ENCODE assay signal across 8 cellular contexts in genomic region chr6:138818496-138819194, GRCh38. TPM values are rescaled to one million over a fixed set of nuclear protein-coding genes. Genes with fewer than 3 reads are reported as not detected.
A peak's percentile ranks its signal among the peaks of the same experiment; 100 is the strongest.
DNase-seq lines count a peak whose midpoint lies in the region; ATAC-seq, FAIRE-seq and TF ChIP-seq lines count a peak whose summit lies in the region.

No MANE protein-coding gene starts in this region.

- peak; percentile 50 for FAIRE-seq in GM12892 (lab: Jason Lieb, UNC)

- DNase-seq in GM12892 (ENCODE audit: insufficient read length) (peak; percentile 25), dermis blood vessel endothelial cell (peak; percentile 41), NCI-H128 (lab: John Stamatoyannopoulos, UW; ENCODE audit: unreplicated experiment) (no peak), natural killer cell (no peak), ascending aorta (ENCODE audit: low spot score in 2 of 2) (no peak), NCI-H1105 (lab: John Stamatoyannopoulos, UW) (no peak)

- no peaks in the 10 kb centered on the region for H3K9me3 Mint-ChIP-seq in natural killer cell

- no peak overlapping the region for H3K27ac Mint-ChIP-seq in natural killer cell

- no peak overlapping the region for H3K4me3 ChIP-seq in ascending aorta

- H3K27ac ChIP-seq in ascending aorta, result no peak overlapping the region

- no peaks in the 10 kb centered on the region for H3K36me3 Mint-ChIP-seq in natural killer cell

- H3K4me1 Mint-ChIP-seq in natural killer cell, result no peaks in the 10 kb centered on the region

- intact Hi-C loops in natural killer cell (cut with micrococcal nuclease) (loop anchor here (10.0 kb wide), 1 partner anchor 236 kb away; no protein-coding TSS in a partner anchor), ascending aorta (cut with DNase I) (no loop called here)

- H3K4me1 ChIP-seq in ascending aorta, result no peaks in the 10 kb centered on the region

- no peaks in the 10 kb centered on the region for H3K27me3 ChIP-seq in ascending aorta

- no peak for TF ChIP-seq POLR2A in GM12892 (IDR thresholded peaks at IDR 0.05; ENCODE audit: low read depth, low read length)

- TF ChIP-seq CTCF in natural killer cell (IDR thresholded peaks at IDR 0.05), result no peak
- TF ChIP-seq CTCF in ascending aorta (IDR thresholded peaks at IDR 0.05), result no peak

- H3K36me3 ChIP-seq in ascending aorta, result no peaks in the 10 kb centered on the region

- no peak overlapping the region for H3K4me3 Mint-ChIP-seq in natural killer cell

- peak; percentile 74 for ATAC-seq in GM21367 (IDR thresholded peaks at IDR 0.05; ENCODE audit: unreplicated experiment)
- ATAC-seq in HG03469 (IDR thresholded peaks at IDR 0.05; ENCODE audit: unreplicated experiment), result peak; percentile 68
- no peak for ATAC-seq in natural killer cell

- H3K9me3 ChIP-seq in ascending aorta, result no peaks in the 10 kb centered on the region

- H3K27me3 Mint-ChIP-seq in natural killer cell (ENCODE audit: low read depth in 2 of 2), result peaks cover under 1 to 7% of the 10 kb centered on the region in 2 donors

RNA-seq across cellular contexts. Expression of gene ECT2L, which starts 22.8 kb away (rescaled TPM):
- polyA plus RNA-seq in GM12892 (2012; ENCODE audit: missing spikeins), result 0.08 TPM
- total RNA-seq in dermis blood vessel endothelial cell, result not detected in 2 replicates
- under 1 TPM in 1 of 3 donors, not detected in 2; 0.12 TPM for total RNA-seq in natural killer cell
- not detected for total RNA-seq in ascending aorta

RNA-seq across cellular contexts. Expression of gene CCDC28A, which starts 45.1 kb away (rescaled TPM):
- 22.1 TPM for polyA plus RNA-seq in GM12892 (2012; ENCODE audit: missing spikeins)
- total RNA-seq in dermis blood vessel endothelial cell (22.1 and 23.7 TPM in 2 replicates), natural killer cell (10 to 100 TPM; 22.2 to 25.4 (median 24.3) TPM), ascending aorta (0.32 TPM)

Comparison
In these comparisons a context has a peak if more than half of its experiments do, and no peak if none do; other contexts are left out.
1. DNase-seq: peak in GM12892 (single experiment) and dermis blood vessel endothelial cell (single experiment); none in NCI-H128 (single experiment), natural killer cell (single experiment), ascending aorta (0 of 2) and NCI-H1105 (single experiment).
2. ATAC-seq: peak in GM21367 (single experiment) and HG03469 (single experiment); none in natural killer cell (0 of 3).
3. RNA of gene CCDC28A, which starts 45.1 kb away (total RNA-seq): 22.2 to 25.4 TPM in natural killer cell and 22.1 to 23.7 TPM in dermis blood vessel endothelial cell; 0.32 TPM in ascending aorta (single experiment); every median in the first group is over 10 times any median in the second.